25 cellular contexts compared by ENCODE assay signal in the genomic region with DNA sequence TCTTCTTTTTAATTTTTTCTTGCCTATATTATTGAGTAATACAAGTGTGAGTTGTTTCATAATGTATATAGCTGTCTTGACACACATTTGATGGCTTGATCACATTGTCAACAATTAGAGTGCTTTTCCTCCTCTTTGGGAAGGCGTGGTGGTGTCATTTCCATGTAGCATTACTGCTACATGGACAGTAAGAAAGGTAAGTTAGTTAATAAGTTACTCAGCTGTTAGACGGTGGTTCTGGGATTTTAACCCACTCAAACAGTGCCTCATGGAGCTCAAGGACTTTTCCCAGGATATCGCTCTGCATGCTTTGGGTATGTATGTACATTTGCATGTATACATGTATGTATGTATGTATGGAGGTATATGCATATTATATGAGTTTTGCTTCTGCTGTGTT.
"Had no signal": no experiment of that assay in that cellular context is flagged by ENCODE, and none has a peak within 500 bp of the region (broad histone marks: within the 10 kb centered on the region; RNA-seq: fewer than 3 reads in every experiment).

No MANE protein-coding gene starts in this region.

- H3K9me3 ChIP-seq: colonic mucosa, esophagus squamous epithelium, gastrocnemius medialis, heart right ventricle, lower lobe of right lung, mucosa of descending colon had no signal

- H3K36me3 ChIP-seq: colonic mucosa, esophagus squamous epithelium, gastrocnemius medialis, heart right ventricle, left lung, lower lobe of right lung had no signal

- ATAC-seq: effector memory CD8-positive, alpha-beta T cell; esophagus mucosa; gastrocnemius medialis; heart right ventricle; left lung; left ventricle myocardium superior; lower lobe of right lung; mucosa of descending colon had no signal

- H3K4me1 ChIP-seq: colonic mucosa, esophagus squamous epithelium, gastrocnemius medialis, heart right ventricle, left lung, lower lobe of right lung had no signal

- FAIRE-seq: endometrium, kidney had no signal

- DNase-seq: colonic mucosa; cortex of kidney; effector CD8-positive, alpha-beta T cell; effector memory CD8-positive, alpha-beta T cell; endodermal cell; erythroblast; esophagus squamous epithelium; foreskin fibroblast; foreskin melanocyte; gastrocnemius medialis; glutamatergic neuron; head of caudate nucleus; heart right ventricle; hippocampal formation; islet precursor cell; kidney; kidney glomerular epithelial cell; left lung; left ventricle myocardium superior; lower lobe of right lung; mesenchymal stem cell; mucosa of descending colon had no signal

- H3K4me3 ChIP-seq: colonic mucosa, esophagus squamous epithelium, gastrocnemius medialis, heart right ventricle, left lung, lower lobe of right lung, mucosa of descending colon had no signal

- H3K27ac ChIP-seq: colonic mucosa, epithelial cell of prostate, esophagus squamous epithelium, gastrocnemius medialis, heart right ventricle, left lung, lower lobe of right lung had no signal

- H3K27me3 ChIP-seq: colonic mucosa, esophagus squamous epithelium, gastrocnemius medialis, heart right ventricle, left lung had no signal
